25 cellular contexts compared by ENCODE assay signal in the genomic region with DNA sequence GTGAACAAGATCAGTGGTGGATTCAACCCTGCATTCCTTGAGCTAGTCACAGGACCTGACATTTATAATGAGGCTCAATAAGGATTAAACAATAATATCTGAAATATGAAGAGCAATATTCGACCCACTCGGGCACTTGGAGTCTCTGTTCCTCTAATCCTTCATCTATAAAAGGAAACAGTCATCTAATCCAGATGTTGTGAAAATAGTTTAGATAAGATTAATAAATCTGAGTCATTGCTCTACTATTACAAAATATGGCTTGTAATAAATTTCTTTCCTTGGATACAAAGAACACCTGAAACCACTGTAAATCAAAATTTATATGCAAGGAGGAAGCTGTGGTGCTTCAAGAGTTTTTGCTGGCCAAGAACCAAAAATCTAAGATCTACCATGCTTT.
"Had no signal": no experiment of that assay in that cellular context is flagged by ENCODE, and none has a peak within 500 bp of the region (broad histone marks: within the 10 kb centered on the region; RNA-seq: fewer than 3 reads in every experiment).

No MANE protein-coding gene starts in this region.

- H3K27me3 ChIP-seq: ascending aorta, brain microvascular endothelial cell, esophagus squamous epithelium, hepatocyte, left lung, sigmoid colon, upper lobe of left lung had no signal

- H3K27ac ChIP-seq: ascending aorta, brain microvascular endothelial cell, esophagus squamous epithelium, hepatocyte, left lung, sigmoid colon, upper lobe of left lung had no signal

- H3K4me1 ChIP-seq: ascending aorta, upper lobe of left lung had no signal

- H3K79me2 ChIP-seq: hepatocyte had no signal

- H3K4me3 ChIP-seq: ascending aorta, esophagus squamous epithelium, hepatocyte, left lung, lung, sigmoid colon, upper lobe of left lung had no signal

- DNase-seq: activated B cell treated with CpG ODN at 0.5 μM for 24 hours; activated CD4-positive, alpha-beta T cell treated with anti-CD3 and anti-CD28 coated beads for 36 hours; activated CD4-positive, alpha-beta T cell treated with anti-CD3 and anti-CD28 coated beads, Interleukin-2, amount 50 U/mL, for 4 hours; activated CD8-positive, alpha-beta memory T cell treated with anti-CD3 and anti-CD28 coated beads for 24 hours; activated CD8-positive, alpha-beta memory T cell treated with anti-CD3 and anti-CD28 coated beads, Interleukin-2, amount 50 U/mL, for 4 hours; activated T-cell treated with anti-CD3 and anti-CD28 coated beads, Interleukin-2, amount 50 U/mL, for 24 hours; brain microvascular endothelial cell; central memory CD4-positive, alpha-beta T cell; effector memory CD4-positive, alpha-beta T cell; esophagus squamous epithelium; glutamatergic neuron; immature natural killer cell; kidney glomerular epithelial cell; left lung; naive thymus-derived CD4-positive, alpha-beta T cell; retina; sigmoid colon; stimulated activated CD4-positive, alpha-beta T cell treated with anti-CD3 and anti-CD28 coated beads, Interleukin-4, amount 100 ng/mL, for 4 hours; stimulated activated naive CD8-positive, alpha-beta T cell treated with anti-CD3 and anti-CD28 coated beads, Interleukin-15, Interleukin-2, amounts not matched to agents 100 U/mL and 50 U/mL, for 24 hours; upper lobe of left lung had no signal

- H3K9me3 ChIP-seq: ascending aorta, esophagus squamous epithelium, sigmoid colon, upper lobe of left lung had no signal

- ATAC-seq: activated CD4-positive, alpha-beta T cell treated with anti-CD3 and anti-CD28 coated beads for 36 hours; activated naive CD4-positive, alpha-beta T cell treated with anti-CD3 and anti-CD28 coated beads, Interleukin-2, amount 50 U/mL, for 72 hours; activated T-helper 17 cell treated with anti-CD3 and anti-CD28 coated beads, Interleukin-2, amount 50 U/mL, for 72 hours; left lung; naive thymus-derived CD4-positive, alpha-beta T cell; stimulated activated naive CD8-positive, alpha-beta T cell treated with anti-CD3 and anti-CD28 coated beads, Interleukin-15, Interleukin-2, amounts not matched to agents 100 U/mL and 50 U/mL, for 24 hours had no signal

- H2AFZ ChIP-seq: hepatocyte had no signal

- H3K36me3 ChIP-seq: ascending aorta, brain microvascular endothelial cell, esophagus squamous epithelium, left lung, sigmoid colon, upper lobe of left lung had no signal

- H3K4me2 ChIP-seq: hepatocyte had no signal
